34 cellular contexts compared by ENCODE assay signal in genomic region chr2:101545940-101546339, GRCh38.
"Had no signal": no experiment of that assay in that cellular context is flagged by ENCODE, and none has a peak within 500 bp of the region (broad histone marks: within the 10 kb centered on the region; RNA-seq: fewer than 3 reads in every experiment).

No MANE protein-coding gene starts in this region.

- H3K4me3 ChIP-seq: heart left ventricle, psoas muscle, smooth muscle cell, stomach, suprapubic skin, tibial artery, upper lobe of right lung had no signal

- H3K4me1 Mint-ChIP-seq: immature natural killer cell; memory B cell; stimulated activated memory B cell treated with anti-CD40 and anti-IgM and Interleukin-4, amounts not matched to agents 10 μg/mL and 1 μg/mL and 100 μg/mL, for 72 hours had no signal

- H3K27me3 ChIP-seq: brain microvascular endothelial cell, heart left ventricle, stomach, suprapubic skin, tibial artery, upper lobe of right lung had no signal

- H3K4me1 ChIP-seq: parathyroid adenoma, psoas muscle, stomach, suprapubic skin, tibial artery, upper lobe of right lung had no signal

- H3K36me3 ChIP-seq: brain microvascular endothelial cell, heart left ventricle, stomach, suprapubic skin, tibial artery, upper lobe of right lung, WERI-Rb-1 had no signal

- DNase-seq: activated CD4-positive, alpha-beta memory T cell treated with anti-CD3 and anti-CD28 coated beads, Interleukin-2, amount 10 ng/mL, durations not matched to agents 7 days and 5 days; activated CD4-positive, alpha-beta T cell treated with anti-CD3 and anti-CD28 coated beads, Interleukin-2, amount 10 ng/mL, durations not matched to agents 7 days and 5 days; activated CD8-positive, alpha-beta memory T cell treated with anti-CD3 and anti-CD28 coated beads, Interleukin-2, amount 50 U/mL, for 48 hours; activated gamma-delta T cell; activated naive CD4-positive, alpha-beta T cell treated with anti-CD3 and anti-CD28 coated beads, Interleukin-2, amount 10 ng/mL, durations not matched to agents 7 days and 5 days; activated naive CD8-positive, alpha-beta T cell treated with anti-CD3 and anti-CD28 coated beads, Interleukin-2, amount 10 ng/mL, durations not matched to agents 7 days and 5 days; activated T-cell treated with anti-CD3 and anti-CD28 coated beads, Interleukin-2, amount 50 U/mL, for 24 hours; amniotic stem cell; caudate nucleus; cortex of kidney; effector memory CD8-positive, alpha-beta T cell; heart left ventricle; hypothalamus; immature natural killer cell; kidney; left colon; naive thymus-derived CD8-positive, alpha-beta T cell; nucleus accumbens; psoas muscle; stimulated activated CD4-positive, alpha-beta T cell treated with anti-CD3 and anti-CD28 coated beads, Interleukin-1b, Interleukin-23, amount 100 ng/mL, for 48 hours; stimulated activated CD4-positive, alpha-beta T cell treated with anti-CD3 and anti-CD28 coated beads, Interleukin-4, amount 100 ng/mL, for 4 hours; stimulated activated CD8-positive, alpha-beta memory T cell treated with anti-CD3 and anti-CD28 coated beads, Interleukin-4, amount 100 ng/mL, for 48 hours; stomach; T-helper 9 cell; tibial artery; upper lobe of right lung; WERI-Rb-1 had no signal

- ATAC-seq: effector memory CD8-positive, alpha-beta T cell; heart left ventricle; left colon; naive thymus-derived CD8-positive, alpha-beta T cell; psoas muscle; stimulated activated memory B cell treated with anti-CD40 and anti-IgM and Interleukin-4, amounts not matched to agents 10 μg/mL and 1 μg/mL and 100 μg/mL, for 72 hours had no signal

- H3K36me3 Mint-ChIP-seq: stimulated activated memory B cell treated with anti-CD40 and anti-IgM and Interleukin-4, amounts not matched to agents 10 μg/mL and 1 μg/mL and 100 μg/mL, for 72 hours had no signal

- H3K27ac ChIP-seq: brain microvascular endothelial cell, heart left ventricle, parathyroid adenoma, psoas muscle, stomach, suprapubic skin, tibial artery, upper lobe of right lung, WERI-Rb-1 had no signal

- H3K4me3 Mint-ChIP-seq: activated CD4-positive, alpha-beta memory T cell treated with anti-CD3 and anti-CD28 coated beads, Interleukin-2, amount 10 ng/mL, durations not matched to agents 7 days and 5 days; activated CD4-positive, alpha-beta T cell treated with anti-CD3 and anti-CD28 coated beads, Interleukin-2, amount 10 ng/mL, durations not matched to agents 7 days and 5 days; activated naive CD4-positive, alpha-beta T cell treated with anti-CD3 and anti-CD28 coated beads, Interleukin-2, amount 10 ng/mL, durations not matched to agents 7 days and 5 days; activated naive CD8-positive, alpha-beta T cell treated with anti-CD3 and anti-CD28 coated beads, Interleukin-2, amount 10 ng/mL, durations not matched to agents 7 days and 5 days; activated T-cell treated with anti-CD3 and anti-CD28 coated beads, Interleukin-2, amount 50 U/mL, for 24 hours; effector memory CD8-positive, alpha-beta T cell; immature natural killer cell; memory B cell; naive thymus-derived CD8-positive, alpha-beta T cell; neural crest cell; stimulated activated memory B cell treated with anti-CD40 and anti-IgM and Interleukin-4, amounts not matched to agents 10 μg/mL and 1 μg/mL and 100 μg/mL, for 72 hours had no signal

- H3K9me3 Mint-ChIP-seq: effector memory CD8-positive, alpha-beta T cell had no signal

- H3K27ac Mint-ChIP-seq: activated CD4-positive, alpha-beta memory T cell treated with anti-CD3 and anti-CD28 coated beads, Interleukin-2, amount 10 ng/mL, durations not matched to agents 7 days and 5 days; activated CD4-positive, alpha-beta T cell treated with anti-CD3 and anti-CD28 coated beads, Interleukin-2, amount 10 ng/mL, durations not matched to agents 7 days and 5 days; activated naive CD4-positive, alpha-beta T cell treated with anti-CD3 and anti-CD28 coated beads, Interleukin-2, amount 10 ng/mL, durations not matched to agents 7 days and 5 days; activated naive CD8-positive, alpha-beta T cell treated with anti-CD3 and anti-CD28 coated beads, Interleukin-2, amount 10 ng/mL, durations not matched to agents 7 days and 5 days; activated T-cell treated with anti-CD3 and anti-CD28 coated beads, Interleukin-2, amount 50 U/mL, for 24 hours; effector memory CD8-positive, alpha-beta T cell; immature natural killer cell; memory B cell; naive thymus-derived CD8-positive, alpha-beta T cell; stimulated activated memory B cell treated with anti-CD40 and anti-IgM and Interleukin-4, amounts not matched to agents 10 μg/mL and 1 μg/mL and 100 μg/mL, for 72 hours had no signal

- H3K27me3 Mint-ChIP-seq: activated CD4-positive, alpha-beta memory T cell treated with anti-CD3 and anti-CD28 coated beads, Interleukin-2, amount 10 ng/mL, durations not matched to agents 7 days and 5 days; activated T-cell treated with anti-CD3 and anti-CD28 coated beads, Interleukin-2, amount 50 U/mL, for 24 hours; memory B cell; naive thymus-derived CD8-positive, alpha-beta T cell had no signal

- H2AFZ ChIP-seq: parathyroid adenoma had no signal

- H3K79me2 ChIP-seq: parathyroid adenoma had no signal

- H3K9me3 ChIP-seq: psoas muscle, stomach, suprapubic skin, tibial artery, upper lobe of right lung had no signal

- H3K9ac ChIP-seq: parathyroid adenoma had no signal

- H3K4me2 ChIP-seq: smooth muscle cell had no signal
